Comparison of ENCODE assay signal across 1 cellular context in genomic region chr9:134297581-134297980, GRCh38.
TF ChIP-seq lines count a peak whose summit lies in the region.

No MANE protein-coding gene starts in this region.

TF ChIP-seq in HEK293, 187 proteins besides CTCF, POLR2A, EP300 and RAD21 (continued from another document):
- TF ChIP-seq ZBTB11 (tag by site-specific recombination; conservative IDR thresholded peaks at IDR 0.05; ENCODE audit: low read depth) (no peak), KLF1 (tag by site-specific recombination; IDR thresholded peaks at IDR 0.05) (peak; percentile 37; the same call in 1 of the 2 replicates), ZNF214 (tag by site-specific recombination; IDR thresholded peaks at IDR 0.05; ENCODE audit: borderline replicate concordance) (no peak)
